ENCODE assay signal across 35 cellular contexts in the genomic region with DNA sequence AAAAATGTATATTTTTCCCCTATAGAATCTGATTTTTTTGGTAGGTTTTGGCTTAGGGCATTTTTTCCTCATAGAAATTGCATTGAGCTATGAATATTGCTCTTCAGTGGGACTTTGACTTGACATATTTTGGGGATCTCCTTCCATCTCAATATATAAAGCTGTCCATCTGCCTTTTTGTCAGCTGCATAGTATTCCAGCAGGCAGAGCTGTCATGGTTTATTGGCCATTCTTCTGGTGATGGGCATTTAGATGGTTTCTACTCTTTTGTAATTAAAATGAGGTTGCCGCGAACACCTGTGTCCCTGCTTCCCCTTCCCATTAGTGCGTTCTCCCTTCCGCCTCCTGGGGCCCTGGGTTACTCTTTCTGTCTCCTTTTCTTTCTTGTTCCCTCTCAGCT.
"Had no signal": no experiment of that assay in that cellular context is flagged by ENCODE, and none has a peak within 500 bp of the region (broad histone marks: within the 10 kb centered on the region; RNA-seq: fewer than 3 reads in every experiment).

No MANE protein-coding gene starts in this region.

- H3K27me3 ChIP-seq: ascending aorta, cardiac muscle cell had no signal

- H3K4me3 ChIP-seq: ascending aorta, cardiac muscle cell had no signal

- H3K36me3 ChIP-seq: ascending aorta, cardiac muscle cell had no signal

- H3K4me3 Mint-ChIP-seq: activated CD4-positive, alpha-beta memory T cell treated with anti-CD3 and anti-CD28 coated beads, Interleukin-2, amount 10 ng/mL, durations not matched to agents 7 days and 5 days; activated CD4-positive, alpha-beta T cell treated with anti-CD3 and anti-CD28 coated beads for 36 hours; activated CD4-positive, alpha-beta T cell treated with anti-CD3 and anti-CD28 coated beads, Interleukin-2, amount 10 ng/mL, durations not matched to agents 7 days and 5 days; activated CD8-positive, alpha-beta memory T cell treated with anti-CD3 and anti-CD28 coated beads, Interleukin-2, amount 10 ng/mL, durations not matched to agents 7 days and 5 days; activated CD8-positive, alpha-beta T cell treated with anti-CD3 and anti-CD28 coated beads, Interleukin-2, amount 10 ng/mL, durations not matched to agents 7 days and 5 days; activated naive CD4-positive, alpha-beta T cell treated with anti-CD3 and anti-CD28 coated beads, Interleukin-2, amount 10 ng/mL, durations not matched to agents 7 days and 5 days; activated naive CD4-positive, alpha-beta T cell treated with anti-CD3 and anti-CD28 coated beads, Interleukin-2, amount 50 U/mL, for 24 hours; activated naive CD8-positive, alpha-beta T cell; activated naive CD8-positive, alpha-beta T cell treated with anti-CD3 and anti-CD28 coated beads, Interleukin-2, amount 10 ng/mL, durations not matched to agents 7 days and 5 days; activated naive CD8-positive, alpha-beta T cell treated with anti-CD3 and anti-CD28 coated beads, Interleukin-2, amount 50 U/mL, for 24 hours; activated T-cell treated with anti-CD3 and anti-CD28 coated beads, Interleukin-2, amount 50 U/mL, for 24 hours; brain; central memory CD8-positive, alpha-beta T cell; T-helper 1 cell treated with Interleukin-12 subunit alpha and Interleukin-12 subunit beta and Interleukin-4 antibody, amounts not matched to agents 30 μg/mL and 1 μg/mL, for 36 hours; T-helper 2 cell treated with Interferon-gamma antibody and Interleukin-4, amounts not matched to agents 5 μg/mL and 100 μg/mL, for 36 hours had no signal

- H3K27ac Mint-ChIP-seq: activated CD4-positive, alpha-beta memory T cell treated with anti-CD3 and anti-CD28 coated beads, Interleukin-2, amount 10 ng/mL, durations not matched to agents 7 days and 5 days; activated CD4-positive, alpha-beta T cell treated with anti-CD3 and anti-CD28 coated beads for 36 hours; activated CD4-positive, alpha-beta T cell treated with anti-CD3 and anti-CD28 coated beads, Interleukin-2, amount 10 ng/mL, durations not matched to agents 7 days and 5 days; activated CD8-positive, alpha-beta memory T cell treated with anti-CD3 and anti-CD28 coated beads, Interleukin-2, amount 10 ng/mL, durations not matched to agents 7 days and 5 days; activated CD8-positive, alpha-beta T cell treated with anti-CD3 and anti-CD28 coated beads, Interleukin-2, amount 10 ng/mL, durations not matched to agents 7 days and 5 days; activated naive CD4-positive, alpha-beta T cell treated with anti-CD3 and anti-CD28 coated beads, Interleukin-2, amount 10 ng/mL, durations not matched to agents 7 days and 5 days; activated naive CD4-positive, alpha-beta T cell treated with anti-CD3 and anti-CD28 coated beads, Interleukin-2, amount 50 U/mL, for 24 hours; activated naive CD8-positive, alpha-beta T cell; activated naive CD8-positive, alpha-beta T cell treated with anti-CD3 and anti-CD28 coated beads, Interleukin-2, amount 10 ng/mL, durations not matched to agents 7 days and 5 days; activated naive CD8-positive, alpha-beta T cell treated with anti-CD3 and anti-CD28 coated beads, Interleukin-2, amount 50 U/mL, for 24 hours; activated T-cell treated with anti-CD3 and anti-CD28 coated beads, Interleukin-2, amount 50 U/mL, for 24 hours; activated T-helper 2 cell treated with anti-CD3 and anti-CD28 coated beads, Interferon-gamma antibody, Interleukin-2, Interleukin-4, amounts not matched to agents 10 μg/mL and 5 μg/mL and 100 μg/mL, durations not matched to agents 14 hours and 24 hours and 36 hours; brain; T-helper 1 cell treated with Interleukin-12 subunit alpha and Interleukin-12 subunit beta and Interleukin-4 antibody, amounts not matched to agents 30 μg/mL and 1 μg/mL, for 36 hours; T-helper 2 cell treated with Interferon-gamma antibody and Interleukin-4, amounts not matched to agents 5 μg/mL and 100 μg/mL, for 36 hours had no signal

- H3K9me3 ChIP-seq: ascending aorta had no signal

- H3K27me3 Mint-ChIP-seq: activated CD4-positive, alpha-beta memory T cell treated with anti-CD3 and anti-CD28 coated beads, Interleukin-2, amount 10 ng/mL, durations not matched to agents 7 days and 5 days; activated CD4-positive, alpha-beta T cell treated with anti-CD3 and anti-CD28 coated beads for 36 hours; activated CD4-positive, alpha-beta T cell treated with anti-CD3 and anti-CD28 coated beads, Interleukin-2, amount 10 ng/mL, durations not matched to agents 7 days and 5 days; activated CD8-positive, alpha-beta memory T cell treated with anti-CD3 and anti-CD28 coated beads, Interleukin-2, amount 10 ng/mL, durations not matched to agents 7 days and 5 days; activated naive CD4-positive, alpha-beta T cell treated with anti-CD3 and anti-CD28 coated beads, Interleukin-2, amount 10 ng/mL, durations not matched to agents 7 days and 5 days; activated naive CD8-positive, alpha-beta T cell treated with anti-CD3 and anti-CD28 coated beads, Interleukin-2, amount 10 ng/mL, durations not matched to agents 7 days and 5 days; activated naive CD8-positive, alpha-beta T cell treated with anti-CD3 and anti-CD28 coated beads, Interleukin-2, amount 50 U/mL, for 24 hours; brain had no signal

- H3K27ac ChIP-seq: ascending aorta, cardiac muscle cell had no signal

- H3K36me3 Mint-ChIP-seq: activated CD8-positive, alpha-beta memory T cell treated with anti-CD3 and anti-CD28 coated beads, Interleukin-2, amount 10 ng/mL, durations not matched to agents 7 days and 5 days; activated naive CD4-positive, alpha-beta T cell treated with anti-CD3 and anti-CD28 coated beads, Interleukin-2, amount 10 ng/mL, durations not matched to agents 7 days and 5 days; activated naive CD4-positive, alpha-beta T cell treated with anti-CD3 and anti-CD28 coated beads, Interleukin-2, amount 50 U/mL, for 24 hours; activated naive CD8-positive, alpha-beta T cell; activated naive CD8-positive, alpha-beta T cell treated with anti-CD3 and anti-CD28 coated beads, Interleukin-2, amount 10 ng/mL, durations not matched to agents 7 days and 5 days had no signal

- H3K9me3 Mint-ChIP-seq: activated CD4-positive, alpha-beta memory T cell treated with anti-CD3 and anti-CD28 coated beads, Interleukin-2, amount 10 ng/mL, durations not matched to agents 7 days and 5 days; activated CD4-positive, alpha-beta T cell treated with anti-CD3 and anti-CD28 coated beads, Interleukin-2, amount 10 ng/mL, durations not matched to agents 7 days and 5 days; activated naive CD4-positive, alpha-beta T cell treated with anti-CD3 and anti-CD28 coated beads, Interleukin-2, amount 10 ng/mL, durations not matched to agents 7 days and 5 days; activated naive CD4-positive, alpha-beta T cell treated with anti-CD3 and anti-CD28 coated beads, Interleukin-2, amount 50 U/mL, for 24 hours; activated naive CD8-positive, alpha-beta T cell treated with anti-CD3 and anti-CD28 coated beads, Interleukin-2, amount 10 ng/mL, durations not matched to agents 7 days and 5 days; activated naive CD8-positive, alpha-beta T cell treated with anti-CD3 and anti-CD28 coated beads, Interleukin-2, amount 50 U/mL, for 24 hours; activated T-cell treated with anti-CD3 and anti-CD28 coated beads, Interleukin-2, amount 50 U/mL, for 24 hours; activated T-helper 2 cell treated with anti-CD3 and anti-CD28 coated beads, Interferon-gamma antibody, Interleukin-2, Interleukin-4, amounts not matched to agents 10 μg/mL and 5 μg/mL and 100 μg/mL, durations not matched to agents 14 hours and 24 hours and 36 hours; brain; central memory CD8-positive, alpha-beta T cell; T-helper 1 cell treated with Interleukin-12 subunit alpha and Interleukin-12 subunit beta and Interleukin-4 antibody, amounts not matched to agents 30 μg/mL and 1 μg/mL, for 36 hours; T-helper 2 cell treated with Interferon-gamma antibody and Interleukin-4, amounts not matched to agents 5 μg/mL and 100 μg/mL, for 36 hours had no signal

- H3K4me1 Mint-ChIP-seq: activated CD4-positive, alpha-beta memory T cell treated with anti-CD3 and anti-CD28 coated beads, Interleukin-2, amount 10 ng/mL, durations not matched to agents 7 days and 5 days; activated CD4-positive, alpha-beta T cell treated with anti-CD3 and anti-CD28 coated beads for 36 hours; activated CD4-positive, alpha-beta T cell treated with anti-CD3 and anti-CD28 coated beads, Interleukin-2, amount 10 ng/mL, durations not matched to agents 7 days and 5 days; activated CD8-positive, alpha-beta memory T cell treated with anti-CD3 and anti-CD28 coated beads, Interleukin-2, amount 10 ng/mL, durations not matched to agents 7 days and 5 days; activated naive CD4-positive, alpha-beta T cell treated with anti-CD3 and anti-CD28 coated beads, Interleukin-2, amount 10 ng/mL, durations not matched to agents 7 days and 5 days; activated naive CD4-positive, alpha-beta T cell treated with anti-CD3 and anti-CD28 coated beads, Interleukin-2, amount 50 U/mL, for 24 hours; activated naive CD8-positive, alpha-beta T cell treated with anti-CD3 and anti-CD28 coated beads, Interleukin-2, amount 10 ng/mL, durations not matched to agents 7 days and 5 days; activated naive CD8-positive, alpha-beta T cell treated with anti-CD3 and anti-CD28 coated beads, Interleukin-2, amount 50 U/mL, for 24 hours; central memory CD8-positive, alpha-beta T cell had no signal

- H3K4me1 ChIP-seq: ascending aorta had no signal

- ATAC-seq: activated CD4-positive, CD25-positive, alpha-beta regulatory T cell treated with anti-CD3 and anti-CD28 coated beads, Interleukin-2, amount 50 U/mL, for 24 hours; activated CD8-positive, alpha-beta memory T cell treated with anti-CD3 and anti-CD28 coated beads, Interleukin-2, amount 10 ng/mL, durations not matched to agents 7 days and 5 days; activated CD8-positive, alpha-beta T cell treated with anti-CD3 and anti-CD28 coated beads, Interleukin-2, amount 10 ng/mL, durations not matched to agents 7 days and 5 days; activated naive CD8-positive, alpha-beta T cell treated with anti-CD3 and anti-CD28 coated beads, Interleukin-2, amount 50 U/mL, for 24 hours had no signal

- DNase-seq: activated CD4-positive, alpha-beta memory T cell treated with anti-CD3 and anti-CD28 coated beads, Interleukin-2, amount 10 ng/mL, durations not matched to agents 7 days and 5 days; activated CD4-positive, alpha-beta T cell treated with anti-CD3 and anti-CD28 coated beads for 1 hour; activated CD4-positive, alpha-beta T cell treated with anti-CD3 and anti-CD28 coated beads for 36 hours; activated CD4-positive, alpha-beta T cell treated with anti-CD3 and anti-CD28 coated beads for 48 hours; activated CD4-positive, alpha-beta T cell treated with anti-CD3 and anti-CD28 coated beads, Interleukin-2, amount 10 ng/mL, durations not matched to agents 7 days and 5 days; activated CD4-positive, alpha-beta T cell treated with anti-CD3 and anti-CD28 coated beads, Interleukin-2, amount 50 U/mL, for 48 hours; activated CD4-positive, CD25-positive, alpha-beta regulatory T cell; activated CD8-positive, alpha-beta memory T cell treated with anti-CD3 and anti-CD28 coated beads for 24 hours; activated CD8-positive, alpha-beta memory T cell treated with anti-CD3 and anti-CD28 coated beads, Interleukin-2, amount 10 ng/mL, durations not matched to agents 7 days and 5 days; activated CD8-positive, alpha-beta memory T cell treated with anti-CD3 and anti-CD28 coated beads, Interleukin-2, amount 50 U/mL, for 48 hours; activated CD8-positive, alpha-beta T cell treated with anti-CD3 and anti-CD28 coated beads, Interleukin-2, amount 10 ng/mL, durations not matched to agents 7 days and 5 days; activated effector memory CD4-positive, alpha-beta T cell treated with Interleukin-2 at 50 U/mL for 16 hours; activated gamma-delta T cell; activated naive CD4-positive, alpha-beta T cell treated with anti-CD3 and anti-CD28 coated beads, Interleukin-2, amount 10 ng/mL, durations not matched to agents 7 days and 5 days; activated naive CD4-positive, alpha-beta T cell treated with Interleukin-2 at 50 U/mL for 16 hours; activated naive CD8-positive, alpha-beta T cell treated with anti-CD3 and anti-CD28 coated beads, Interleukin-2, amount 10 ng/mL, durations not matched to agents 7 days and 5 days; activated naive CD8-positive, alpha-beta T cell treated with anti-CD3 and anti-CD28 coated beads, Interleukin-2, amount 50 U/mL, for 24 hours; activated T-cell treated with anti-CD3 and anti-CD28 coated beads, Interleukin-2, amount 50 U/mL, for 24 hours; activated T-cell treated with anti-CD3 and anti-CD28 coated beads, Interleukin-2, amount 50 U/mL, for 48 hours; amygdala; anterior cingulate cortex; cerebellar nuclear complex; T-helper 1 cell; T-helper 2 cell; T-helper 9 cell had no signal
